ENCODE assay signal across 23 cellular contexts in genomic region chr18:56309104-56309503, GRCh38.
"Had no signal": no experiment of that assay in that cellular context is flagged by ENCODE, and none has a peak within 500 bp of the region (broad histone marks: within the 10 kb centered on the region; RNA-seq: fewer than 3 reads in every experiment).

No MANE protein-coding gene starts in this region.

- H3K4me3 ChIP-seq: esophagus muscularis mucosa, hepatocyte, lower lobe of right lung, sigmoid colon, spleen, thoracic aorta, upper lobe of left lung had no signal

- H3K4me2 ChIP-seq: hepatocyte had no signal

- H3K4me1 Mint-ChIP-seq: activated CD4-positive, alpha-beta memory T cell treated with anti-CD3 and anti-CD28 coated beads, Interleukin-2, amount 10 ng/mL, durations not matched to agents 7 days and 5 days; activated naive CD4-positive, alpha-beta T cell treated with anti-CD3 and anti-CD28 coated beads, Interleukin-2, amount 10 ng/mL, durations not matched to agents 7 days and 5 days had no signal

- H3K27ac Mint-ChIP-seq: activated B cell treated with CpG ODN at 0.5 μM for 24 hours; activated CD4-positive, alpha-beta memory T cell treated with anti-CD3 and anti-CD28 coated beads, Interleukin-2, amount 10 ng/mL, durations not matched to agents 7 days and 5 days; activated naive CD4-positive, alpha-beta T cell treated with anti-CD3 and anti-CD28 coated beads, Interleukin-2, amount 10 ng/mL, durations not matched to agents 7 days and 5 days; activated naive CD8-positive, alpha-beta T cell treated with anti-CD3 and anti-CD28 coated beads, Interleukin-2, amount 50 U/mL, for 24 hours; activated T-cell treated with anti-CD3 and anti-CD28 coated beads, Interleukin-2, amount 50 U/mL, for 24 hours; activated T-helper 2 cell treated with anti-CD3 and anti-CD28 coated beads, Interferon-gamma antibody, Interleukin-2, Interleukin-4, amounts not matched to agents 10 μg/mL and 5 μg/mL and 100 μg/mL, durations not matched to agents 14 hours and 24 hours and 36 hours; natural killer cell treated with Interleukin-12 subunit alpha and Interleukin-12 subunit beta and Interleukin-15 and Interleukin-18, amount 100 ng/mL, for 72 hours; stimulated activated memory B cell treated with anti-CD40 and anti-IgM and Interleukin-4, amounts not matched to agents 10 μg/mL and 1 μg/mL and 100 μg/mL, for 72 hours had no signal

- H3K36me3 ChIP-seq: esophagus muscularis mucosa, lower lobe of right lung, sigmoid colon, spleen, thoracic aorta, upper lobe of left lung had no signal

- H3K79me2 ChIP-seq: hepatocyte, parathyroid adenoma had no signal

- H3K4me3 Mint-ChIP-seq: activated B cell treated with CpG ODN at 0.5 μM for 24 hours; activated CD4-positive, alpha-beta memory T cell treated with anti-CD3 and anti-CD28 coated beads, Interleukin-2, amount 10 ng/mL, durations not matched to agents 7 days and 5 days; activated naive CD4-positive, alpha-beta T cell treated with anti-CD3 and anti-CD28 coated beads, Interleukin-2, amount 10 ng/mL, durations not matched to agents 7 days and 5 days; activated naive CD8-positive, alpha-beta T cell treated with anti-CD3 and anti-CD28 coated beads, Interleukin-2, amount 50 U/mL, for 24 hours; activated T-cell treated with anti-CD3 and anti-CD28 coated beads, Interleukin-2, amount 50 U/mL, for 24 hours; natural killer cell treated with Interleukin-12 subunit alpha and Interleukin-12 subunit beta and Interleukin-15 and Interleukin-18, amount 100 ng/mL, for 72 hours; stimulated activated memory B cell treated with anti-CD40 and anti-IgM and Interleukin-4, amounts not matched to agents 10 μg/mL and 1 μg/mL and 100 μg/mL, for 72 hours had no signal

- H3K9me3 Mint-ChIP-seq: activated B cell treated with CpG ODN at 0.5 μM for 24 hours; activated CD4-positive, alpha-beta memory T cell treated with anti-CD3 and anti-CD28 coated beads, Interleukin-2, amount 10 ng/mL, durations not matched to agents 7 days and 5 days; activated naive CD4-positive, alpha-beta T cell treated with anti-CD3 and anti-CD28 coated beads, Interleukin-2, amount 10 ng/mL, durations not matched to agents 7 days and 5 days; activated naive CD8-positive, alpha-beta T cell treated with anti-CD3 and anti-CD28 coated beads, Interleukin-2, amount 50 U/mL, for 24 hours; activated T-cell treated with anti-CD3 and anti-CD28 coated beads, Interleukin-2, amount 50 U/mL, for 24 hours; activated T-helper 2 cell treated with anti-CD3 and anti-CD28 coated beads, Interferon-gamma antibody, Interleukin-2, Interleukin-4, amounts not matched to agents 10 μg/mL and 5 μg/mL and 100 μg/mL, durations not matched to agents 14 hours and 24 hours and 36 hours; natural killer cell treated with Interleukin-12 subunit alpha and Interleukin-12 subunit beta and Interleukin-15 and Interleukin-18, amount 100 ng/mL, for 72 hours; stimulated activated memory B cell treated with anti-CD40 and anti-IgM and Interleukin-4, amounts not matched to agents 10 μg/mL and 1 μg/mL and 100 μg/mL, for 72 hours had no signal

- ATAC-seq: activated naive CD8-positive, alpha-beta T cell treated with anti-CD3 and anti-CD28 coated beads, Interleukin-2, amount 50 U/mL, for 24 hours; lower lobe of right lung; natural killer cell treated with Interleukin-12 subunit alpha and Interleukin-12 subunit beta and Interleukin-15 and Interleukin-18, amount 100 ng/mL, for 72 hours; stimulated activated memory B cell treated with anti-CD40 and anti-IgM and Interleukin-4, amounts not matched to agents 10 μg/mL and 1 μg/mL and 100 μg/mL, for 72 hours had no signal

- H2AFZ ChIP-seq: hepatocyte, parathyroid adenoma had no signal

- H3K4me1 ChIP-seq: esophagus muscularis mucosa, lower lobe of right lung, parathyroid adenoma, sigmoid colon, upper lobe of left lung had no signal

- H3K27me3 ChIP-seq: esophagus muscularis mucosa, hepatocyte, sigmoid colon, spleen, upper lobe of left lung had no signal

- H3K27ac ChIP-seq: esophagus muscularis mucosa, hepatocyte, lower lobe of right lung, parathyroid adenoma, sigmoid colon, spleen, thoracic aorta, upper lobe of left lung had no signal

- H3K9ac ChIP-seq: parathyroid adenoma had no signal

- H3K27me3 Mint-ChIP-seq: activated B cell treated with CpG ODN at 0.5 μM for 24 hours; activated CD4-positive, alpha-beta memory T cell treated with anti-CD3 and anti-CD28 coated beads, Interleukin-2, amount 10 ng/mL, durations not matched to agents 7 days and 5 days; activated naive CD4-positive, alpha-beta T cell treated with anti-CD3 and anti-CD28 coated beads, Interleukin-2, amount 10 ng/mL, durations not matched to agents 7 days and 5 days; activated naive CD8-positive, alpha-beta T cell treated with anti-CD3 and anti-CD28 coated beads, Interleukin-2, amount 50 U/mL, for 24 hours; activated T-cell treated with anti-CD3 and anti-CD28 coated beads, Interleukin-2, amount 50 U/mL, for 24 hours; stimulated activated memory B cell treated with anti-CD40 and anti-IgM and Interleukin-4, amounts not matched to agents 10 μg/mL and 1 μg/mL and 100 μg/mL, for 72 hours had no signal

- H3K9me3 ChIP-seq: esophagus muscularis mucosa, lower lobe of right lung, sigmoid colon, spleen, thoracic aorta, upper lobe of left lung had no signal

- DNase-seq: activated B cell treated with CpG ODN at 0.5 μM for 24 hours; activated CD4-positive, alpha-beta memory T cell treated with anti-CD3 and anti-CD28 coated beads, Interleukin-2, amount 10 ng/mL, durations not matched to agents 7 days and 5 days; activated CD4-positive, alpha-beta T cell treated with anti-CD3 and anti-CD28 coated beads for 4 hours; activated naive CD4-positive, alpha-beta T cell treated with anti-CD3 and anti-CD28 coated beads, Interleukin-2, amount 10 ng/mL, durations not matched to agents 7 days and 5 days; activated naive CD8-positive, alpha-beta T cell treated with anti-CD3 and anti-CD28 coated beads, Interleukin-2, amount 50 U/mL, for 24 hours; activated T-cell treated with anti-CD3 and anti-CD28 coated beads, Interleukin-2, amount 50 U/mL, for 24 hours; anterior cingulate cortex; cerebellar nuclear complex; cortex of kidney; effector CD4-positive, alpha-beta T cell; lower lobe of right lung; sigmoid colon; spleen; stimulated activated CD4-positive, alpha-beta T cell treated with anti-CD3 and anti-CD28 coated beads, Interleukin-4, amount 100 ng/mL, for 4 hours; T-helper 2 cell; upper lobe of left lung had no signal
